Comparison of ENCODE assay signal across 30 cellular contexts in the genomic region with DNA sequence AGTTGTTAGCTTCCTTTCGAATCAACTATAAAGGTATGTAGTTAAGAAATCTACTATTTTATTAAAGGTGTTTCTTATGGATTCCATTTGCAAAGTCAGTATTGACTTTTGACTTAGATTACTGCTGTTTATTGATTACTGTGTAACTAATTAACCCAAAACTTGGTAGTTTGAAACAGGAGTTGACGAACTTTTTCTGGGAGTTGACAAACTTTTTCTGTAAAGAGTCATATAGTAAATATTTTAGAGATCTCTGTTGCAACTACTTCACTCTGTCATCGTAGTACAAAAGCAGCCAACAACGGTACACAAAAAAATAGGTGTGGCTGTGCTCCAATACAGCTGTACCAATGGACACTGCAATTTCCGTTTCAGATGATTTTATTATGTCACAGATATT.
"Had no signal": no experiment of that assay in that cellular context is flagged by ENCODE, and none has a peak within 500 bp of the region (broad histone marks: within the 10 kb centered on the region; RNA-seq: fewer than 3 reads in every experiment).

No MANE protein-coding gene starts in this region.

- H3K4me1 ChIP-seq: neural progenitor cell, psoas muscle, spleen, suprapubic skin, testis, tibial artery, transverse colon, upper lobe of right lung, uterus had no signal

- DNase-seq: naive thymus-derived CD4-positive, alpha-beta T cell; natural killer cell; occipital lobe; ovary; psoas muscle; right cardiac atrium; spleen; stimulated activated CD4-positive, alpha-beta T cell treated with anti-CD3 and anti-CD28 coated beads, Interleukin-12 subunit alpha, Interleukin-12 subunit beta, amount 100 ng/mL, for 4 hours; stimulated activated CD4-positive, alpha-beta T cell treated with anti-CD3 and anti-CD28 coated beads, Interleukin-1b, Interleukin-23, amount 100 ng/mL, for 48 hours; stimulated activated CD4-positive, alpha-beta T cell treated with anti-CD3 and anti-CD28 coated beads, Interleukin-4, amount 100 ng/mL, for 1 hour; stimulated activated CD4-positive, alpha-beta T cell treated with anti-CD3 and anti-CD28 coated beads, Interleukin-4, amount 100 ng/mL, for 4 hours; stimulated activated CD8-positive, alpha-beta memory T cell treated with anti-CD3 and anti-CD28 coated beads, Interleukin-4, amount 100 ng/mL, for 48 hours; stimulated activated naive CD4-positive, alpha-beta T cell; stimulated activated naive CD8-positive, alpha-beta T cell treated with anti-CD3 and anti-CD28 coated beads, Interleukin-15, amount 100 ng/mL, for 72 hours; stimulated activated naive CD8-positive, alpha-beta T cell treated with anti-CD3 and anti-CD28 coated beads, Interleukin-15, Interleukin-2, amounts not matched to agents 100 U/mL and 50 U/mL, for 24 hours; substantia nigra; testis; tibial artery; transverse colon; upper lobe of right lung; uterus had no signal

- H3K9me3 Mint-ChIP-seq: natural killer cell had no signal

- H3K4me3 ChIP-seq: neural progenitor cell, ovary, psoas muscle, skin epidermis, smooth muscle cell, spleen, suprapubic skin, testis, tibial artery, transverse colon, upper lobe of right lung, uterus had no signal

- H3K36me3 Mint-ChIP-seq: naive thymus-derived CD4-positive, alpha-beta T cell; natural killer cell; stimulated activated memory B cell treated with anti-CD40 and anti-IgM and Interleukin-4, amounts not matched to agents 10 μg/mL and 1 μg/mL and 100 μg/mL, for 72 hours had no signal

- H3K4me3 Mint-ChIP-seq: naive thymus-derived CD4-positive, alpha-beta T cell; natural killer cell; nephron; neural progenitor cell; stimulated activated memory B cell treated with anti-CD40 and anti-IgM and Interleukin-4, amounts not matched to agents 10 μg/mL and 1 μg/mL and 100 μg/mL, for 72 hours; stimulated activated naive CD8-positive, alpha-beta T cell treated with anti-CD3 and anti-CD28 coated beads, Interleukin-15, amount 100 ng/mL, for 72 hours; type B pancreatic cell had no signal

- H3K4me1 Mint-ChIP-seq: natural killer cell; nephron; stimulated activated memory B cell treated with anti-CD40 and anti-IgM and Interleukin-4, amounts not matched to agents 10 μg/mL and 1 μg/mL and 100 μg/mL, for 72 hours; stimulated activated naive CD8-positive, alpha-beta T cell treated with anti-CD3 and anti-CD28 coated beads, Interleukin-15, amount 100 ng/mL, for 72 hours had no signal

- ATAC-seq: naive thymus-derived CD4-positive, alpha-beta T cell; natural killer cell; psoas muscle; right cardiac atrium; sciatic nerve; stimulated activated memory B cell treated with anti-CD40 and anti-IgM and Interleukin-4, amounts not matched to agents 10 μg/mL and 1 μg/mL and 100 μg/mL, for 72 hours; stimulated activated naive CD8-positive, alpha-beta T cell treated with anti-CD3 and anti-CD28 coated beads, Interleukin-15, amount 100 ng/mL, for 72 hours; stimulated activated naive CD8-positive, alpha-beta T cell treated with anti-CD3 and anti-CD28 coated beads, Interleukin-15, Interleukin-2, amounts not matched to agents 100 U/mL and 50 U/mL, for 24 hours; upper lobe of right lung had no signal

- H3K36me3 ChIP-seq: neural progenitor cell, ovary, spleen, suprapubic skin, tibial artery, transverse colon, upper lobe of right lung, uterus had no signal

- H3K27ac Mint-ChIP-seq: naive thymus-derived CD4-positive, alpha-beta T cell; natural killer cell; stimulated activated memory B cell treated with anti-CD40 and anti-IgM and Interleukin-4, amounts not matched to agents 10 μg/mL and 1 μg/mL and 100 μg/mL, for 72 hours; stimulated activated naive CD8-positive, alpha-beta T cell treated with anti-CD3 and anti-CD28 coated beads, Interleukin-15, amount 100 ng/mL, for 72 hours; type B pancreatic cell had no signal

- H3K27ac ChIP-seq: neural progenitor cell, ovary, psoas muscle, skin epidermis, spleen, suprapubic skin, testis, tibial artery, transverse colon, upper lobe of right lung, uterus had no signal

- H3K27me3 Mint-ChIP-seq: progenitor cell of endocrine pancreas; stimulated activated memory B cell treated with anti-CD40 and anti-IgM and Interleukin-4, amounts not matched to agents 10 μg/mL and 1 μg/mL and 100 μg/mL, for 72 hours; stimulated activated naive CD8-positive, alpha-beta T cell treated with anti-CD3 and anti-CD28 coated beads, Interleukin-15, amount 100 ng/mL, for 72 hours; type B pancreatic cell had no signal

- H3K9me3 ChIP-seq: ovary, psoas muscle, spleen, suprapubic skin, testis, tibial artery, transverse colon, upper lobe of right lung, uterus had no signal

- H3K27me3 ChIP-seq: neural progenitor cell, ovary, spleen, suprapubic skin, testis, tibial artery, transverse colon, upper lobe of right lung, uterus had no signal
